8 cellular contexts compared by ENCODE assay signal in genomic region chr5:132812949-132813598, GRCh38. TPM values are rescaled to one million over a fixed set of nuclear protein-coding genes. Genes with fewer than 3 reads are reported as not detected.
A peak's percentile ranks its signal among the peaks of the same experiment; 100 is the strongest.
DNase-seq lines count a peak whose midpoint lies in the region; ATAC-seq and TF ChIP-seq lines count a peak whose summit lies in the region.

SOWAHA (plus strand) TSS chr5:132813302; CDS start chr5:132813622, 320 bp downstream.

- peaks cover 57% of the 10 kb centered on the region for H3K27me3 Mint-ChIP-seq in GM23338 (ENCODE audit: insufficient read depth, low read depth, poor library complexity)
- peaks cover 72% of the 10 kb centered on the region for H3K27me3 Mint-ChIP-seq in WTC11 (ENCODE audit: low read depth)

- H3K79me2 ChIP-seq in GM23338 (replicated peaks; ENCODE audit: insufficient read depth) = no peaks in the 10 kb centered on the region

- peaks cover 3% of the 10 kb centered on the region; the same call in 1 of the 3 replicates for H3K9me3 Mint-ChIP-seq in GM23338
- H3K9me3 Mint-ChIP-seq in WTC11 = no peaks in the 10 kb centered on the region

- H2AFZ ChIP-seq in GM23338 = peak within 1 kb of the TSS; percentile 69

- CTCF ChIA-PET in AG04449 (lab: Yijun Ruan, JAX) = interaction anchor here (1.1 to 14.0 kb wide), 6 partner anchors 17 to 307 kb away, joined by 4 to 317 read pairs (median 6); partner anchors contain the start of genes CCNI2 and SHROOM1
- CTCF ChIA-PET in WTC11 (lab: Charles Lee) = interaction anchor here (0.6 to 3.1 kb wide), 13 partner anchors 10 to 1134 kb away, joined by 3 to 26 read pairs (median 7); partner anchors contain the start of genes CCNI2, GDF9, KIF3A and SEPTIN8

- H3K9ac ChIP-seq in rectal smooth muscle tissue (ENCODE audit: low read length) = no peak within 1 kb of the TSS

- no peak for DNase-seq in AG04449 (ENCODE audit: low read depth, low spot score)
- DNase-seq in GM23338 (ENCODE audit: low spot score) = peak; percentile 74
- peak; percentile 63 for DNase-seq in WTC11 (ENCODE audit: low spot score)
- peak; percentile 66 to 95 (median 87) for DNase-seq in head of caudate nucleus
- DNase-seq in DMS114 treated with DMSO at 0.1 percent for 48 hours (lab: John Stamatoyannopoulos, UW; ENCODE audit: unreplicated experiment) = no peak
- DNase-seq in T-helper 9 cell = no peak

- H3K4me3 ChIP-seq in AG04449 (ENCODE audit: low read depth, low read length) (peak within 1 kb of the TSS; percentile 33), GM23338 (peak within 1 kb of the TSS; percentile 54), rectal smooth muscle tissue (ENCODE audit: low read length) (peak within 1 kb of the TSS; percentile 55)

- peaks cover 6% of the 10 kb centered on the region; the same call in 1 of the 2 replicates for H4K20me1 ChIP-seq in GM23338 (replicated peaks; ENCODE audit: insufficient read depth)

- H3K9me2 ChIP-seq in GM23338 (ENCODE audit: insufficient read depth) = no peaks in the 10 kb centered on the region

- TF ChIP-seq CTCF in AG04449 (IDR thresholded peaks at IDR 0.05; ENCODE audit: insufficient read depth, low read length, missing control alignments) = no peak
- TF ChIP-seq CTCF in GM23338 (conservative IDR thresholded peaks at IDR 0.05; ENCODE audit: low read depth in 2 of 2) = no peak
- no peak for TF ChIP-seq CTCF in WTC11 (IDR thresholded peaks at IDR 0.05)

- intact Hi-C loops in head of caudate nucleus (cut with DNase I) = loop anchor here (5.0 kb wide), 1 partner anchor 36 kb away; the partner anchor contains the start of gene SEPTIN8

- H3F3A ChIP-seq in GM23338 (replicated peaks; ENCODE audit: low read depth) = 0 out of 2 replicates have a peak, but pooled peaks cover 4% of the 10 kb centered on the region

- H3K36me3 Mint-ChIP-seq in GM23338 (ENCODE audit: low read depth) (peaks cover 3% of the 10 kb centered on the region; the same call in 1 of the 3 replicates), WTC11 (no peaks in the 10 kb centered on the region)

- H3K4me1 ChIP-seq in GM23338 (ENCODE audit: insufficient read depth) = peaks cover 7% of the 10 kb centered on the region; the same call in 1 of the 2 replicates
- H3K4me1 ChIP-seq in rectal smooth muscle tissue (ENCODE audit: control insufficient read depth, insufficient read depth, low read length) = no peaks in the 10 kb centered on the region

- peak within 1 kb of the TSS; percentile 66 for H3K4me2 ChIP-seq in GM23338

- peaks cover 9% of the 10 kb centered on the region for H3K4me1 Mint-ChIP-seq in GM23338
- H3K4me1 Mint-ChIP-seq in WTC11 = peaks cover 13% of the 10 kb centered on the region

- H3K4me3 Mint-ChIP-seq in GM23338 (peak within 1 kb of the TSS; percentile 70), WTC11 (peak within 1 kb of the TSS; percentile 64)

- H3K36me3 ChIP-seq in GM23338 (ENCODE audit: insufficient read depth) = no peaks in the 10 kb centered on the region
- H3K36me3 ChIP-seq in rectal smooth muscle tissue (ENCODE audit: control insufficient read depth, insufficient read depth, low read length) = no peaks in the 10 kb centered on the region

- H3K27ac Mint-ChIP-seq in GM23338 (no peak within 1 kb of the TSS), WTC11 (no peak within 1 kb of the TSS)

- H3K27me3 ChIP-seq in GM23338 (ENCODE audit: insufficient read depth) (peaks cover 73% of the 10 kb centered on the region), rectal smooth muscle tissue (ENCODE audit: control insufficient read depth, insufficient read depth, low read length) (peaks cover 6% of the 10 kb centered on the region)

- POLR2A ChIA-PET in AG04449 (lab: Yijun Ruan, JAX) = interaction anchor here (0.6 kb wide), 1 partner anchor 12 kb away, joined by 4 read pairs; no protein-coding TSS in a partner anchor
- POLR2A ChIA-PET in WTC11 (lab: Charles Lee) = interaction anchor here (0.6 to 1.9 kb wide), 5 partner anchors 10 to 63 kb away, joined by 3 to 7 read pairs (median 4); partner anchors contain the start of genes GDF9 and UQCRQ

- ATAC-seq in GM23338 (peak; percentile 15; the same call in 2 of the 3 replicates), WTC11 (no peak), GM21447 (IDR thresholded peaks at IDR 0.05; ENCODE audit: unreplicated experiment) (no peak)

- no peak within 1 kb of the TSS for H3K27ac ChIP-seq in GM23338 (ENCODE audit: low read depth)
- H3K27ac ChIP-seq in rectal smooth muscle tissue (ENCODE audit: low read depth, low read length) = no peak within 1 kb of the TSS

TF ChIP-seq in GM23338, 12 proteins besides CTCF, POLR2A, EP300 and RAD21:
- TF ChIP-seq EZH2phosphoT487 (IDR thresholded peaks at IDR 0.05; ENCODE audit: unreplicated experiment) (no peak), EZH2 (IDR thresholded peaks at IDR 0.05; ENCODE audit: low read depth, unreplicated experiment) (peak; percentile 66)

TF ChIP-seq in WTC11, 78 proteins besides CTCF, POLR2A, EP300 and RAD21:
- TF ChIP-seq ZNF423 (CRISPR knock-in tag; IDR thresholded peaks at IDR 0.05) = peak; percentile 49
- no peak for TF ChIP-seq FOXP1 (CRISPR knock-in tag; IDR thresholded peaks at IDR 0.05; ENCODE audit: borderline replicate concordance)
- no peak for TF ChIP-seq ATF6 (CRISPR knock-in tag; IDR thresholded peaks at IDR 0.05)
- TF ChIP-seq ZNF425 (CRISPR knock-in tag; conservative IDR thresholded peaks at IDR 0.05) = no peak

RNA-seq across cellular contexts. Expression of gene SOWAHA, which starts in this region (rescaled TPM):
- total RNA-seq in GM23338 (2014; rRNA removed; shearing (Covaris generic)) = 0.52 and 0.93 TPM in 2 replicates
- 0.18 TPM in 1 of 2 replicates, not detected in the other for polyA plus RNA-seq in GM23338 (2016; fragmentation: Nextera tagmentation; extraction: Ambion mirVana)
- total RNA-seq in WTC11 (2021) = 0.11 to 0.25 TPM (median 0.16 TPM) in 3 replicates

Comparison
In these comparisons a context has a peak if more than half of its experiments do, and no peak if none do; other contexts are left out.
1. Peak in DNase-seq, ATAC-seq, H3K4me3 ChIP-seq and H3K4me2 ChIP-seq in GM23338; RNA of the gene not detected or under 1 TPM.
2. Peak in DNase-seq in WTC11; RNA of the gene not detected or under 1 TPM.
3. DNase-seq: peak in head of caudate nucleus (42 of 42); none in AG04449 (single experiment), DMS114 treated with DMSO at 0.1 percent for 48 hours (single experiment) and T-helper 9 cell (single experiment).
4. Peak in every context shown above with its lines, with median percentiles within 50 percentile points of each other: H3K4me3 ChIP-seq.